In the genomic region with DNA sequence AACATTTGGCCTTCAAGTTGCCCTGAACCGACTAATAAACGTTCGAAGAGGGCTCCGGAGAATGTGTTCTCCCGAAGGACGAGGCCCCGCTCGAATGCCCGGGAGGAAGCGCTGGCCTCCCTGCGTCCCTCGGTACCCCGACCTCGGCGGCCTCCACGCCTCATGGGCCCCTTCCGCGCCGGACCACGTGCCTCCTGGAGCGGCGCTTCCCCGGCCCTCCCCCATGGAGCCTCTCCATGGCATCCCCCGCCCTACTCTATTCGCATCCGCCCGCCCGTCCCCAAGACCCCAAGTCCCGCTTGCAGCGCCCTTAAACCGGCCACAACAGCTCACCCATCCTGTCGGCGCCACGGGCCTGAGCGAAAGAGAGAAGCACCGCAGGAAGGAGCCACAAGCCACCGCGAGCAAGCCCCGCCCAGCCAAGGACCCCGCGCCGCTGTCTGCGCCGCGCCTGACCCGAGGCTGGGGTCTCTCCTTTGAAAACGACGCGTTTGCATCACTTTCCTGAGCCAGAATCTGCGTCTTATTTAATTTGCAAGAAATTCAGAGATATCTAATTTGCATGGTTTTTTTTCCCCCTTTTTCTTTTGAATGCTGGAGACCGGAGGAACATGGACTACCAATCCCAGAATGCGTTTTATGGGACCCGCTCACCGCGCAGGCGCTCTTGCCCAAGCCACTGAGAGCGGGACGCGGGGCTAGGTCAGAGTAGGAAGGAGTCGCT, we compare ENCODE assay signal across 1 cellular context.
TF ChIP-seq lines count a peak whose summit lies in the region.

RPS23 (minus strand) TSS at position 368 of the 724 bp plus-strand sequence; CDS start at position 337, 31 bp downstream.

TF ChIP-seq in K562, 482 proteins besides CTCF, POLR2A, EP300 and RAD21 (continued from another document and continues in another):
- TF ChIP-seq, protein P1, sequence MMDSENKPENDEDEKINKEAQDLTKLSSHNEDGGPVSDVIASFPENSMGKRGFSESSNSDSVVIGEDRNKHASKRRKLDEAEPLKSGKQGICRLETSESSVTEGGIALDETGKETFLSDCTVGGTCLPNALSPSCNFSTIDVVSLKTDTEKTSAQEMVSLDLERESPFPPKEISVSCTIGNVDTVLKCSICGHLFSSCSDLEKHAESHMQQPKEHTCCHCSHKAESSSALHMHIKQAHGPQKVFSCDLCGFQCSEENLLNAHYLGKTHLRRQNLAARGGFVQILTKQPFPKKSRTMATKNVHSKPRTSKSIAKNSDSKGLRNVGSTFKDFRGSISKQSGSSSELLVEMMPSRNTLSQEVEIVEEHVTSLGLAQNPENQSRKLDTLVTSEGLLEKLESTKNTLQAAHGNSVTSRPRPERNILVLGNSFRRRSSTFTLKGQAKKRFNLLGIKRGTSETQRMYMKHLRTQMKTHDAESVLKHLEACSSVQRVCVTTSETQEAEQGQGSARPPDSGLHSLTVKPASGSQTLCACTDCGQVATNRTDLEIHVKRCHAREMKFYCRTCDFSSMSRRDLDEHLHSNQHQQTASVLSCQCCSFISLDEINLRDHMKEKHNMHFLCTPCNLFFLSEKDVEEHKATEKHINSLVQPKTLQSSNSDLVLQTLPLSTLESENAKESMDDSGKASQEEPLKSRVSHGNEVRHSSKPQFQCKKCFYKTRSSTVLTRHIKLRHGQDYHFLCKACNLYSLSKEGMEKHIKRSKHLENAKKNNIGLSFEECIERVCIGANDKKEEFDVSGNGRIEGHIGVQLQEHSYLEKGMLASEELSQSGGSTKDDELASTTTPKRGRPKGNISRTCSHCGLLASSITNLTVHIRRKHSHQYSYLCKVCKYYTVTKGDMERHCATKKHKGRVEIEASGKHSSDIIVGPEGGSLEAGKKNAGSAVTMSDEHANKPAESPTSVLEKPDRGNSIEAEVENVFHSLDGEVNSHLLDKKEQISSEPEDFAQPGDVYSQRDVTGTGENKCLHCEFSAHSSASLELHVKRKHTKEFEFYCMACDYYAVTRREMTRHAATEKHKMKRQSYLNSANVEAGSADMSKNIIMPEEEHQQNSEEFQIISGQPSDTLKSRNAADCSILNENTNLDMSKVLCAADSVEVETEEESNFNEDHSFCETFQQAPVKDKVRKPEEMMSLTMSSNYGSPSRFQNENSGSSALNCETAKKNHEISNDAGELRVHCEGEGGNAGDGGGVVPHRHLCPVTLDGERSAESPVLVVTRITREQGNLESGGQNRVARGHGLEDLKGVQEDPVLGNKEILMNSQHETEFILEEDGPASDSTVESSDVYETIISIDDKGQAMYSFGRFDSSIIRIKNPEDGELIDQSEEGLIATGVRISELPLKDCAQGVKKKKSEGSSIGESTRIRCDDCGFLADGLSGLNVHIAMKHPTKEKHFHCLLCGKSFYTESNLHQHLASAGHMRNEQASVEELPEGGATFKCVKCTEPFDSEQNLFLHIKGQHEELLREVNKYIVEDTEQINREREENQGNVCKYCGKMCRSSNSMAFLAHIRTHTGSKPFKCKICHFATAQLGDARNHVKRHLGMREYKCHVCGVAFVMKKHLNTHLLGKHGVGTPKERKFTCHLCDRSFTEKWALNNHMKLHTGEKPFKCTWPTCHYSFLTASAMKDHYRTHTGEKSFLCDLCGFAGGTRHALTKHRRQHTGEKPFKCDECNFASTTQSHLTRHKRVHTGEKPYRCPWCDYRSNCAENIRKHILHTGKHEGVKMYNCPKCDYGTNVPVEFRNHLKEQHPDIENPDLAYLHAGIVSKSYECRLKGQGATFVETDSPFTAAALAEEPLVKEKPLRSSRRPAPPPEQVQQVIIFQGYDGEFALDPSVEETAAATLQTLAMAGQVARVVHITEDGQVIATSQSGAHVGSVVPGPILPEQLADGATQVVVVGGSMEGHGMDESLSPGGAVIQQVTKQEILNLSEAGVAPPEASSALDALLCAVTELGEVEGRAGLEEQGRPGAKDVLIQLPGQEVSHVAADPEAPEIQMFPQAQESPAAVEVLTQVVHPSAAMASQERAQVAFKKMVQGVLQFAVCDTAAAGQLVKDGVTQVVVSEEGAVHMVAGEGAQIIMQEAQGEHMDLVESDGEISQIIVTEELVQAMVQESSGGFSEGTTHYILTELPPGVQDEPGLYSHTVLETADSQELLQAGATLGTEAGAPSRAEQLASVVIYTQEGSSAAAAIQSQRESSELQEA (IDR thresholded peaks at IDR 0.05; ENCODE audit: low read depth): no peak
- TF ChIP-seq, protein P2, sequence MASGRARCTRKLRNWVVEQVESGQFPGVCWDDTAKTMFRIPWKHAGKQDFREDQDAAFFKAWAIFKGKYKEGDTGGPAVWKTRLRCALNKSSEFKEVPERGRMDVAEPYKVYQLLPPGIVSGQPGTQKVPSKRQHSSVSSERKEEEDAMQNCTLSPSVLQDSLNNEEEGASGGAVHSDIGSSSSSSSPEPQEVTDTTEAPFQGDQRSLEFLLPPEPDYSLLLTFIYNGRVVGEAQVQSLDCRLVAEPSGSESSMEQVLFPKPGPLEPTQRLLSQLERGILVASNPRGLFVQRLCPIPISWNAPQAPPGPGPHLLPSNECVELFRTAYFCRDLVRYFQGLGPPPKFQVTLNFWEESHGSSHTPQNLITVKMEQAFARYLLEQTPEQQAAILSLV (tag; IDR thresholded peaks at IDR 0.05): no peak
- TF ChIP-seq KLF6 (CRISPR knock-in tag; IDR thresholded peaks at IDR 0.05; ENCODE audit: borderline replicate concordance): no peak
- peak; percentile 38; the same call in 1 of the 2 replicates for TF ChIP-seq TGIF2 (CRISPR knock-in tag; IDR thresholded peaks at IDR 0.05)
- no peak for TF ChIP-seq KLF16 (IDR thresholded peaks at IDR 0.05)
- TF ChIP-seq POLR2H (tag; IDR thresholded peaks at IDR 0.05; ENCODE audit: low read depth): peak; percentile 94
- TF ChIP-seq POLR2B (IDR thresholded peaks at IDR 0.05; ENCODE audit: low read depth, partially characterized antibody): peak; percentile 86
- no peak for TF ChIP-seq CBFB (CRISPR knock-in tag; IDR thresholded peaks at IDR 0.05)
- TF ChIP-seq, protein P3, sequence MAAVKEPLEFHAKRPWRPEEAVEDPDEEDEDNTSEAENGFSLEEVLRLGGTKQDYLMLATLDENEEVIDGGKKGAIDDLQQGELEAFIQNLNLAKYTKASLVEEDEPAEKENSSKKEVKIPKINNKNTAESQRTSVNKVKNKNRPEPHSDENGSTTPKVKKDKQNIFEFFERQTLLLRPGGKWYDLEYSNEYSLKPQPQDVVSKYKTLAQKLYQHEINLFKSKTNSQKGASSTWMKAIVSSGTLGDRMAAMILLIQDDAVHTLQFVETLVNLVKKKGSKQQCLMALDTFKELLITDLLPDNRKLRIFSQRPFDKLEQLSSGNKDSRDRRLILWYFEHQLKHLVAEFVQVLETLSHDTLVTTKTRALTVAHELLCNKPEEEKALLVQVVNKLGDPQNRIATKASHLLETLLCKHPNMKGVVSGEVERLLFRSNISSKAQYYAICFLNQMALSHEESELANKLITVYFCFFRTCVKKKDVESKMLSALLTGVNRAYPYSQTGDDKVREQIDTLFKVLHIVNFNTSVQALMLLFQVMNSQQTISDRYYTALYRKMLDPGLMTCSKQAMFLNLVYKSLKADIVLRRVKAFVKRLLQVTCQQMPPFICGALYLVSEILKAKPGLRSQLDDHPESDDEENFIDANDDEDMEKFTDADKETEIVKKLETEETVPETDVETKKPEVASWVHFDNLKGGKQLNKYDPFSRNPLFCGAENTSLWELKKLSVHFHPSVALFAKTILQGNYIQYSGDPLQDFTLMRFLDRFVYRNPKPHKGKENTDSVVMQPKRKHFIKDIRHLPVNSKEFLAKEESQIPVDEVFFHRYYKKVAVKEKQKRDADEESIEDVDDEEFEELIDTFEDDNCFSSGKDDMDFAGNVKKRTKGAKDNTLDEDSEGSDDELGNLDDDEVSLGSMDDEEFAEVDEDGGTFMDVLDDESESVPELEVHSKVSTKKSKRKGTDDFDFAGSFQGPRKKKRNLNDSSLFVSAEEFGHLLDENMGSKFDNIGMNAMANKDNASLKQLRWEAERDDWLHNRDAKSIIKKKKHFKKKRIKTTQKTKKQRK (IDR thresholded peaks at IDR 0.05; ENCODE audit: borderline replicate concordance, low read depth, low read length): no peak
- no peak for TF ChIP-seq HDAC6 (IDR thresholded peaks at IDR 0.05; ENCODE audit: low read depth, low read length)
- TF ChIP-seq ATF3 (IDR thresholded peaks at IDR 0.05): no peak
- TF ChIP-seq ATF3 (CRISPR knock-in tag; conservative IDR thresholded peaks at IDR 0.05): no peak
- no peak for TF ChIP-seq ZNF436 (CRISPR knock-in tag; IDR thresholded peaks at IDR 0.05)
- TF ChIP-seq SMAD4 (CRISPR knock-in tag; conservative IDR thresholded peaks at IDR 0.05): no peak; the same call in 1 of the 2 replicates
- no peak for TF ChIP-seq SMARCE1 (IDR thresholded peaks at IDR 0.05)
- TF ChIP-seq MAFF (IDR thresholded peaks at IDR 0.05; ENCODE audit: low read length): no peak
- no peak for TF ChIP-seq ZFP91 (CRISPR knock-in tag; IDR thresholded peaks at IDR 0.05)
- peak; percentile 82 for TF ChIP-seq DACH1 (IDR thresholded peaks at IDR 0.05; ENCODE audit: partially characterized antibody)
- peak; percentile 87 to 89 for TF ChIP-seq MNT (conservative IDR thresholded peaks at IDR 0.05)
- TF ChIP-seq MTA1 (IDR thresholded peaks at IDR 0.05; ENCODE audit: borderline replicate concordance): peak; percentile 71; the same call in 1 of the 2 replicates
- no peak for TF ChIP-seq CREBBP (IDR thresholded peaks at IDR 0.05; ENCODE audit: low read depth, low read length)
- no peak for TF ChIP-seq SP2 (IDR thresholded peaks at IDR 0.05; ENCODE audit: extremely low read depth, low read depth, low read length, poor library complexity, severe bottlenecking)
- TF ChIP-seq NR4A1 (CRISPR knock-in tag; IDR thresholded peaks at IDR 0.05): 0 out of 2 replicates have a peak, but pooled peaks have one; percentile 52
- no peak for TF ChIP-seq NR4A1 (tag; IDR thresholded peaks at IDR 0.05)
- TF ChIP-seq SUPT5H (IDR thresholded peaks at IDR 0.05): peak; percentile 97
- TF ChIP-seq, protein P4, sequence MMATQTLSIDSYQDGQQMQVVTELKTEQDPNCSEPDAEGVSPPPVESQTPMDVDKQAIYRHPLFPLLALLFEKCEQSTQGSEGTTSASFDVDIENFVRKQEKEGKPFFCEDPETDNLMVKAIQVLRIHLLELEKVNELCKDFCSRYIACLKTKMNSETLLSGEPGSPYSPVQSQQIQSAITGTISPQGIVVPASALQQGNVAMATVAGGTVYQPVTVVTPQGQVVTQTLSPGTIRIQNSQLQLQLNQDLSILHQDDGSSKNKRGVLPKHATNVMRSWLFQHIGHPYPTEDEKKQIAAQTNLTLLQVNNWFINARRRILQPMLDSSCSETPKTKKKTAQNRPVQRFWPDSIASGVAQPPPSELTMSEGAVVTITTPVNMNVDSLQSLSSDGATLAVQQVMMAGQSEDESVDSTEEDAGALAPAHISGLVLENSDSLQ (IDR thresholded peaks at IDR 0.05): no peak
- no peak for TF ChIP-seq HNRNPUL1 (IDR thresholded peaks at IDR 0.05; ENCODE audit: low read length)
- TF ChIP-seq ZNF165 (CRISPR knock-in tag; IDR thresholded peaks at IDR 0.05; ENCODE audit: borderline replicate concordance): no peak
- no peak for TF ChIP-seq CEBPB (tag; IDR thresholded peaks at IDR 0.05)
- TF ChIP-seq PTTG1 (tag; IDR thresholded peaks at IDR 0.05; ENCODE audit: low read depth): no peak
- peak; percentile 36; the same call in 1 of the 2 replicates for TF ChIP-seq RNF2 (IDR thresholded peaks at IDR 0.05)
- TF ChIP-seq CHD1 (IDR thresholded peaks at IDR 0.05; ENCODE audit: low read length): no peak
- peak; percentile 29 to 46; a peak in 3 of 4 replicates for TF ChIP-seq SIX5 (IDR thresholded peaks at IDR 0.05; ENCODE audit: borderline replicate concordance in 1 of 2, insufficient read depth in 1 of 2, low read depth in 1 of 2, low read length in 2 of 2)
- TF ChIP-seq FOXM1 (IDR thresholded peaks at IDR 0.05; ENCODE audit: low read depth): no peak
- no peak for TF ChIP-seq FOXM1 (CRISPR knock-in tag; IDR thresholded peaks at IDR 0.05; ENCODE audit: low read depth)
- TF ChIP-seq ZFX (CRISPR knock-in tag; IDR thresholded peaks at IDR 0.05): peak; percentile 92
- TF ChIP-seq HNRNPL (IDR thresholded peaks at IDR 0.05; ENCODE audit: low read depth, low read length): peak; percentile 71
- TF ChIP-seq ZNF444 (CRISPR knock-in tag; IDR thresholded peaks at IDR 0.05): no peak
- TF ChIP-seq, protein P5, sequence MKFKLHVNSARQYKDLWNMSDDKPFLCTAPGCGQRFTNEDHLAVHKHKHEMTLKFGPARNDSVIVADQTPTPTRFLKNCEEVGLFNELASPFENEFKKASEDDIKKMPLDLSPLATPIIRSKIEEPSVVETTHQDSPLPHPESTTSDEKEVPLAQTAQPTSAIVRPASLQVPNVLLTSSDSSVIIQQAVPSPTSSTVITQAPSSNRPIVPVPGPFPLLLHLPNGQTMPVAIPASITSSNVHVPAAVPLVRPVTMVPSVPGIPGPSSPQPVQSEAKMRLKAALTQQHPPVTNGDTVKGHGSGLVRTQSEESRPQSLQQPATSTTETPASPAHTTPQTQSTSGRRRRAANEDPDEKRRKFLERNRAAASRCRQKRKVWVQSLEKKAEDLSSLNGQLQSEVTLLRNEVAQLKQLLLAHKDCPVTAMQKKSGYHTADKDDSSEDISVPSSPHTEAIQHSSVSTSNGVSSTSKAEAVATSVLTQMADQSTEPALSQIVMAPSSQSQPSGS (CRISPR knock-in tag; IDR thresholded peaks at IDR 0.05): no peak
- TF ChIP-seq CHD2 (IDR thresholded peaks at IDR 0.05; ENCODE audit: low read depth, low read length): peak; percentile 17; the same call in 1 of the 2 replicates
- no peak for TF ChIP-seq HMG20A (CRISPR knock-in tag; conservative IDR thresholded peaks at IDR 0.05)
- no peak for TF ChIP-seq SMARCA4 (IDR thresholded peaks at IDR 0.05)
